In the genomic region with DNA sequence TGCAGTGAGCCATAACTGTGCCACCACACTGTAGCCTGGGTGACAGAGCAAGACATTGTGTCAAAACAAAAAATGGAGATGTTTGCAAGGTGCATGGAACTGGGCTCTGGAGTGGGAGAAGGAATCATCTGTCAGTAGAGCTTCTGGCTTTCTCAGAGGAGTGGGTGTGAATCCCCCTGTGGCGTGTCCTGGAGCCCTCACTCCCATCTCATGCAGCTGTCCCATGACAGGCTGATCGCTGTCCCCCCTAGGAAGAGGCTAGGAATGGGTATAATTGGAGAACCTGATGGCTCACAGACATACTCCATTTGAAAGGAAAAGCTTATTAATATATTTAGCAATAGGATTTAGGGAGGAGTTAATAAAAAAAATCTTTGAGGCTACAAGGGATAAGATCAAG, we compare ENCODE assay signal across 28 cellular contexts.
"Had no signal": no experiment of that assay in that cellular context is flagged by ENCODE, and none has a peak within 500 bp of the region (broad histone marks: within the 10 kb centered on the region; RNA-seq: fewer than 3 reads in every experiment).

No MANE protein-coding gene starts in this region.

- H3K27me3 Mint-ChIP-seq: stimulated activated memory B cell treated with anti-CD40 and anti-IgM and Interleukin-4, amounts not matched to agents 10 μg/mL and 1 μg/mL and 100 μg/mL, for 72 hours; stimulated activated naive B cell treated with anti-CD40 and anti-IgM and Interleukin-4, amounts not matched to agents 10 μg/mL and 1 μg/mL and 100 μg/mL, for 72 hours; stimulated activated naive CD8-positive, alpha-beta T cell treated with anti-CD3 and anti-CD28 coated beads, Interleukin-15, amount 100 ng/mL, for 72 hours; stimulated activated naive CD8-positive, alpha-beta T cell treated with anti-CD3 and anti-CD28 coated beads, Interleukin-15, Interleukin-2, amounts not matched to agents 100 ng/mL and 50 ng/mL, for 24 hours; type B pancreatic cell had no signal

- H3K4me1 ChIP-seq: stomach, suprapubic skin, testis, thyroid gland, tibial artery, tibial nerve, transverse colon, upper lobe of left lung, upper lobe of right lung, uterus, vagina had no signal

- H3K27ac Mint-ChIP-seq: stimulated activated effector memory CD8-positive, alpha-beta T cell treated with anti-CD3 and anti-CD28 coated beads, Interleukin-12 subunit alpha, Interleukin-12 subunit beta, amount 100 ng/mL, for 72 hours; stimulated activated memory B cell treated with anti-CD40 and anti-IgM and Interleukin-4, amounts not matched to agents 10 μg/mL and 1 μg/mL and 100 μg/mL, for 72 hours; stimulated activated naive B cell treated with anti-CD40 and anti-IgM and Interleukin-4, amounts not matched to agents 10 μg/mL and 1 μg/mL and 100 μg/mL, for 72 hours; stimulated activated naive CD8-positive, alpha-beta T cell treated with anti-CD3 and anti-CD28 coated beads, Interleukin-15, amount 100 ng/mL, for 72 hours; stimulated activated naive CD8-positive, alpha-beta T cell treated with anti-CD3 and anti-CD28 coated beads, Interleukin-15, Interleukin-2, amounts not matched to agents 100 ng/mL and 50 ng/mL, for 24 hours; type B pancreatic cell had no signal

- H3K4me3 ChIP-seq: stomach, suprapubic skin, testis, thoracic aorta, thyroid gland, tibial artery, tibial nerve, transverse colon, upper lobe of left lung, upper lobe of right lung, uterus, vagina had no signal

- H3K27ac ChIP-seq: stomach, suprapubic skin, testis, thoracic aorta, thyroid gland, tibial artery, tibial nerve, transverse colon, upper lobe of left lung, upper lobe of right lung, uterus, vagina had no signal

- ATAC-seq: stimulated activated effector memory CD8-positive, alpha-beta T cell treated with anti-CD3 and anti-CD28 coated beads, Interleukin-12 subunit alpha, Interleukin-12 subunit beta, amount 100 ng/mL, for 72 hours; stimulated activated memory B cell treated with anti-CD40 and anti-IgM and Interleukin-4, amounts not matched to agents 10 μg/mL and 1 μg/mL and 100 μg/mL, for 72 hours; stimulated activated naive B cell treated with anti-CD40 and anti-IgM and Interleukin-4, amounts not matched to agents 10 μg/mL and 1 μg/mL and 100 μg/mL, for 72 hours; stimulated activated naive CD8-positive, alpha-beta T cell treated with anti-CD3 and anti-CD28 coated beads, Interleukin-15, amount 100 ng/mL, for 72 hours; stimulated activated naive CD8-positive, alpha-beta T cell treated with anti-CD3 and anti-CD28 coated beads, Interleukin-15, Interleukin-2, amounts not matched to agents 100 U/mL and 50 U/mL, for 24 hours; upper lobe of right lung had no signal

- H3K4me3 Mint-ChIP-seq: stimulated activated effector memory CD8-positive, alpha-beta T cell treated with anti-CD3 and anti-CD28 coated beads, Interleukin-12 subunit alpha, Interleukin-12 subunit beta, amount 100 ng/mL, for 72 hours; stimulated activated memory B cell treated with anti-CD40 and anti-IgM and Interleukin-4, amounts not matched to agents 10 μg/mL and 1 μg/mL and 100 μg/mL, for 72 hours; stimulated activated naive B cell treated with anti-CD40 and anti-IgM and Interleukin-4, amounts not matched to agents 10 μg/mL and 1 μg/mL and 100 μg/mL, for 72 hours; stimulated activated naive CD8-positive, alpha-beta T cell treated with anti-CD3 and anti-CD28 coated beads, Interleukin-15, amount 100 ng/mL, for 72 hours; stimulated activated naive CD8-positive, alpha-beta T cell treated with anti-CD3 and anti-CD28 coated beads, Interleukin-15, Interleukin-2, amounts not matched to agents 100 ng/mL and 50 ng/mL, for 24 hours; type B pancreatic cell had no signal

- H3K9me3 ChIP-seq: stomach, suprapubic skin, testis, thoracic aorta, thyroid gland, tibial artery, transverse colon, upper lobe of left lung, upper lobe of right lung, uterus, vagina had no signal

- H3K4me1 Mint-ChIP-seq: stimulated activated effector memory CD8-positive, alpha-beta T cell treated with anti-CD3 and anti-CD28 coated beads, Interleukin-12 subunit alpha, Interleukin-12 subunit beta, amount 100 ng/mL, for 72 hours; stimulated activated memory B cell treated with anti-CD40 and anti-IgM and Interleukin-4, amounts not matched to agents 10 μg/mL and 1 μg/mL and 100 μg/mL, for 72 hours; stimulated activated naive B cell treated with anti-CD40 and anti-IgM and Interleukin-4, amounts not matched to agents 10 μg/mL and 1 μg/mL and 100 μg/mL, for 72 hours; stimulated activated naive CD8-positive, alpha-beta T cell treated with anti-CD3 and anti-CD28 coated beads, Interleukin-15, amount 100 ng/mL, for 72 hours had no signal

- H3K36me3 ChIP-seq: stomach, suprapubic skin, thoracic aorta, thyroid gland, tibial artery, tibial nerve, transverse colon, upper lobe of left lung, upper lobe of right lung, uterus, vagina had no signal

- H3K36me3 Mint-ChIP-seq: stimulated activated effector memory CD8-positive, alpha-beta T cell treated with anti-CD3 and anti-CD28 coated beads, Interleukin-12 subunit alpha, Interleukin-12 subunit beta, amount 100 ng/mL, for 72 hours; stimulated activated memory B cell treated with anti-CD40 and anti-IgM and Interleukin-4, amounts not matched to agents 10 μg/mL and 1 μg/mL and 100 μg/mL, for 72 hours; stimulated activated naive B cell treated with anti-CD40 and anti-IgM and Interleukin-4, amounts not matched to agents 10 μg/mL and 1 μg/mL and 100 μg/mL, for 72 hours; type B pancreatic cell had no signal

- H3K27me3 ChIP-seq: suprapubic skin, testis, thyroid gland, tibial artery, tibial nerve, transverse colon, upper lobe of left lung, upper lobe of right lung, uterus, vagina had no signal

- H3K9me3 Mint-ChIP-seq: stimulated activated effector memory CD8-positive, alpha-beta T cell treated with anti-CD3 and anti-CD28 coated beads, Interleukin-12 subunit alpha, Interleukin-12 subunit beta, amount 100 ng/mL, for 72 hours; stimulated activated memory B cell treated with anti-CD40 and anti-IgM and Interleukin-4, amounts not matched to agents 10 μg/mL and 1 μg/mL and 100 μg/mL, for 72 hours; stimulated activated naive B cell treated with anti-CD40 and anti-IgM and Interleukin-4, amounts not matched to agents 10 μg/mL and 1 μg/mL and 100 μg/mL, for 72 hours; stimulated activated naive CD8-positive, alpha-beta T cell treated with anti-CD3 and anti-CD28 coated beads, Interleukin-15, amount 100 ng/mL, for 72 hours; stimulated activated naive CD8-positive, alpha-beta T cell treated with anti-CD3 and anti-CD28 coated beads, Interleukin-15, Interleukin-2, amounts not matched to agents 100 ng/mL and 50 ng/mL, for 24 hours; type B pancreatic cell had no signal

- DNase-seq: stimulated activated CD4-positive, alpha-beta T cell treated with anti-CD3 and anti-CD28 coated beads, Interleukin-2, amount 100 ng/mL, for 48 hours; stimulated activated CD4-positive, alpha-beta T cell treated with anti-CD3 and anti-CD28 coated beads, Interleukin-4, amount 100 ng/mL, for 1 hour; stimulated activated CD4-positive, alpha-beta T cell treated with anti-CD3 and anti-CD28 coated beads, Interleukin-4, amount 100 ng/mL, for 24 hours; stimulated activated CD4-positive, alpha-beta T cell treated with anti-CD3 and anti-CD28 coated beads, Interleukin-4, amount 100 ng/mL, for 4 hours; stimulated activated CD8-positive, alpha-beta memory T cell treated with anti-CD3 and anti-CD28 coated beads, Interleukin-4, amount 100 ng/mL, for 48 hours; stimulated activated naive B cell treated with anti-CD40 and anti-IgM and Interleukin-4, amounts not matched to agents 10 μg/mL and 1 μg/mL and 100 μg/mL, for 72 hours; stimulated activated naive CD4-positive, alpha-beta T cell; stimulated activated naive CD4-positive, alpha-beta T cell treated with Interleukin-2 at 50 U/mL for 16 hours; stimulated activated naive CD8-positive, alpha-beta T cell treated with anti-CD3 and anti-CD28 coated beads, Interleukin-15, amount 100 ng/mL, for 72 hours; stimulated activated naive CD8-positive, alpha-beta T cell treated with anti-CD3 and anti-CD28 coated beads, Interleukin-15, Interleukin-2, amounts not matched to agents 100 U/mL and 50 U/mL, for 24 hours; stomach; substantia nigra; testis; thyroid gland; tibial artery; transverse colon; trophoblast cell; upper lobe of left lung; upper lobe of right lung; uterus had no signal
